Comparison of ENCODE assay signal across 1 cellular context in genomic region chr10:43316516-43316915, GRCh38.
TF ChIP-seq lines count a peak whose summit lies in the region.

No MANE protein-coding gene starts in this region.

TF ChIP-seq in K562, 482 proteins besides CTCF, POLR2A, EP300 and RAD21 (continued from another document):
- TF ChIP-seq CEBPG (CRISPR knock-in tag; IDR thresholded peaks at IDR 0.05): no peak
- TF ChIP-seq CEBPG (tag; conservative IDR thresholded peaks at IDR 0.05 in 1 of 2, IDR thresholded peaks at IDR 0.05 in 1 of 2): peak in 1 of 2 experiments; percentile 54; a peak in 2 of 4 replicates
- peak; percentile 61; the same call in 1 of the 2 replicates for TF ChIP-seq CEBPB (tag; IDR thresholded peaks at IDR 0.05)
- TF ChIP-seq ZNF79 (CRISPR knock-in tag; IDR thresholded peaks at IDR 0.05; ENCODE audit: low read depth): no peak
- 0 out of 2 replicates have a peak, but pooled peaks have one; percentile 38 for TF ChIP-seq ZNF384 (IDR thresholded peaks at IDR 0.05; ENCODE audit: low read depth, low read length)
